ENCODE assay signal across 20 cellular contexts in the genomic region with DNA sequence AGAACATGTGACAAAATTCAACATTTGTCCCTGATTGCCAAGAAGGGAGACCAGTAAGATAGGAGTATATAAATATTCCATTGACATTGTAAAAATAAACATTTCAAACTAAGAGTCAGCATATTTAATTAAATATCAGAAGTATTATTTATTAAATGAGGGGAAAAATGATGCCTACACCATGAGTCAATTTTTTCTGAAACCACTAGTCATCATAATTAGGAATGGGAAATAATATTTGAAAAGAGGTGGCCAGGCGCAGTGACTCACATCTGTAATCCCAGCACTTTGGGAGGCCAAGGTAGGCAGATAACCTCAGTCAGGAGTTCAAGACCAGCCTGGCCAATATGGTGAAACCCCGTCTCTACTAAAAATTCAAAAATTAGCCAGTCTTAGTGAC. TPM values are rescaled to one million over a fixed set of nuclear protein-coding genes. Genes with fewer than 3 reads are reported as not detected.
"Had no signal": no experiment of that assay in that cellular context is flagged by ENCODE, and none has a peak within 500 bp of the region (broad histone marks: within the 10 kb centered on the region; RNA-seq: fewer than 3 reads in every experiment).

No MANE protein-coding gene starts in this region.

- H3K4me3 ChIP-seq: cardiac muscle cell, lower lobe of right lung, right atrium auricular region, spleen had no signal

- H3K27me3 Mint-ChIP-seq: activated CD4-positive, alpha-beta memory T cell treated with anti-CD3 and anti-CD28 coated beads for 36 hours; activated naive CD8-positive, alpha-beta T cell treated with anti-CD3 and anti-CD28 coated beads, Interleukin-2, amount 10 ng/mL, durations not matched to agents 7 days and 5 days; T-cell; type B pancreatic cell had no signal

- H3K27ac Mint-ChIP-seq: activated CD4-positive, alpha-beta memory T cell treated with anti-CD3 and anti-CD28 coated beads for 36 hours; activated naive CD8-positive, alpha-beta T cell treated with anti-CD3 and anti-CD28 coated beads, Interleukin-2, amount 10 ng/mL, durations not matched to agents 7 days and 5 days; type B pancreatic cell had no signal

- H3K4me1 ChIP-seq: right atrium auricular region had no signal

- H3K4me3 Mint-ChIP-seq: activated CD4-positive, alpha-beta memory T cell treated with anti-CD3 and anti-CD28 coated beads for 36 hours; activated naive CD8-positive, alpha-beta T cell treated with anti-CD3 and anti-CD28 coated beads, Interleukin-2, amount 10 ng/mL, durations not matched to agents 7 days and 5 days; immature natural killer cell; T-cell; type B pancreatic cell had no signal

- H3K9me3 Mint-ChIP-seq: activated naive CD8-positive, alpha-beta T cell treated with anti-CD3 and anti-CD28 coated beads, Interleukin-2, amount 10 ng/mL, durations not matched to agents 7 days and 5 days; immature natural killer cell; T-cell; type B pancreatic cell had no signal

- H3K27me3 ChIP-seq: cardiac muscle cell, right atrium auricular region, spleen had no signal

- H3K27ac ChIP-seq: cardiac muscle cell, lower lobe of right lung, right atrium auricular region, spleen had no signal

- H3K9me3 ChIP-seq: lower lobe of right lung, right atrium auricular region, spleen had no signal

- DNase-seq: activated CD4-positive, alpha-beta memory T cell treated with anti-CD3 and anti-CD28 coated beads for 36 hours; activated gamma-delta T cell; activated naive CD8-positive, alpha-beta T cell treated with anti-CD3 and anti-CD28 coated beads, Interleukin-2, amount 10 ng/mL, durations not matched to agents 7 days and 5 days; activated T-cell treated with anti-CD3 and anti-CD28 coated beads, Interleukin-2, amount 50 U/mL, for 48 hours; aorta; cortex of kidney; effector CD8-positive, alpha-beta T cell; immature natural killer cell; left cardiac atrium; lower lobe of right lung; midbrain; posterior cingulate gyrus; spleen; stimulated activated naive CD4-positive, alpha-beta T cell treated with Interleukin-2 at 50 U/mL for 16 hours; T-cell; T1000 had no signal

- H3K36me3 ChIP-seq: cardiac muscle cell had no signal

RNA-seq across cellular contexts. Expression of a gene that starts 10.9 kb away (rescaled TPM):
- total RNA-seq: cardiac muscle cell, fibroblast of villous mesenchyme, right atrium auricular region had no signal
- polyA plus RNA-seq: aorta had no signal
